ENCODE assay signal across 17 cellular contexts in the genomic region with DNA sequence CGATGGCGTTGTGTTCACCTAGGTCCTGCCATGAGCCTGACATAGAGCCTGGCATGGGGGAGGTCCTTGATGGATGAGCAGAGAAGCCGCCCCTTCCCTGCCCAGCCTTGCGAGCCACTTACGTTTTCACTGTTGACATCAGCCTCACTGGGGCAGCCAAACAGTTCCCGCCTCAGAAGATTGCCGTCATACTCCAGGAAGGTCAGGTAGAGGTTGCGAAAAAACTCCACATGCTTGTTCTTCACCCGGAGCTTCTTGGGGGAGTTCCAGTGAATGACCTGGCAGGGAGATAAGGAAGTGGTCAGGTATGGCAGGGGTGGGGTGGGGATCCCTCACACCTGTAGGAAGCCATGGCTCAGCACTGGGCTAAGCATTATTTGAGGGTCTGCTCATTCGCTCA.
"Had no signal": no experiment of that assay in that cellular context is flagged by ENCODE, and none has a peak within 500 bp of the region (broad histone marks: within the 10 kb centered on the region; RNA-seq: fewer than 3 reads in every experiment).

No MANE protein-coding gene starts in this region.

- DNase-seq: activated B cell treated with CpG ODN at 0.5 μM for 24 hours; activated CD4-positive, alpha-beta T cell treated with anti-CD3 and anti-CD28 coated beads for 4 hours; activated CD8-positive, alpha-beta T cell treated with anti-CD3 and anti-CD28 coated beads for 36 hours; activated naive CD4-positive, alpha-beta T cell; activated naive CD8-positive, alpha-beta T cell treated with anti-CD3 and anti-CD28 coated beads for 36 hours; activated T-cell treated with anti-CD3 and anti-CD28 coated beads, Interleukin-2, amount 50 U/mL, for 1 hour; amniotic stem cell; caudate nucleus; erythroblast; nephron progenitor cell; nucleus accumbens; posterior cingulate gyrus; right cardiac atrium; stimulated activated naive CD8-positive, alpha-beta T cell treated with anti-CD3 and anti-CD28 coated beads, Interleukin-15, Interleukin-2, amounts not matched to agents 100 U/mL and 50 U/mL, for 24 hours had no signal

- H3K4me3 ChIP-seq: coronary artery, skin epidermis had no signal

- ATAC-seq: activated CD8-positive, alpha-beta T cell treated with anti-CD3 and anti-CD28 coated beads for 36 hours; activated T-helper 17 cell treated with anti-CD3 and anti-CD28 coated beads, Interleukin-2, amount 50 U/mL, for 72 hours; right cardiac atrium; stimulated activated naive CD8-positive, alpha-beta T cell treated with anti-CD3 and anti-CD28 coated beads, Interleukin-15, Interleukin-2, amounts not matched to agents 100 U/mL and 50 U/mL, for 24 hours had no signal

- H3K27ac ChIP-seq: coronary artery, skin epidermis had no signal
